17 cellular contexts compared by ENCODE assay signal in genomic region chr2:233450854-233451575, GRCh38.
"Had no signal": no experiment of that assay in that cellular context is flagged by ENCODE, and none has a peak within 500 bp of the region (broad histone marks: within the 10 kb centered on the region; RNA-seq: fewer than 3 reads in every experiment).

No MANE protein-coding gene starts in this region.

- DNase-seq: activated CD4-positive, alpha-beta T cell treated with anti-CD3 and anti-CD28 coated beads for 36 hours; activated CD8-positive, alpha-beta memory T cell treated with anti-CD3 and anti-CD28 coated beads, Interleukin-2, amount 50 U/mL, for 48 hours; activated CD8-positive, alpha-beta T cell treated with anti-CD3 and anti-CD28 coated beads for 36 hours; activated naive CD8-positive, alpha-beta T cell treated with anti-CD3 and anti-CD28 coated beads, Interleukin-2, amount 50 U/mL, for 24 hours; colonic mucosa; effector CD8-positive, alpha-beta T cell; hippocampal formation; naive thymus-derived CD4-positive, alpha-beta T cell; stimulated activated CD4-positive, alpha-beta T cell treated with anti-CD3 and anti-CD28 coated beads, Interleukin-15, amount 100 ng/mL, for 24 hours; stimulated activated CD4-positive, alpha-beta T cell treated with anti-CD3 and anti-CD28 coated beads, Interleukin-4, amount 100 ng/mL, for 24 hours; T-helper 1 cell had no signal

- H3K27me3 ChIP-seq: ascending aorta, colonic mucosa, gastroesophageal sphincter, tibial nerve had no signal

- ATAC-seq: activated CD4-positive, alpha-beta T cell treated with anti-CD3 and anti-CD28 coated beads for 36 hours; activated CD8-positive, alpha-beta T cell treated with anti-CD3 and anti-CD28 coated beads for 36 hours; activated naive CD8-positive, alpha-beta T cell treated with anti-CD3 and anti-CD28 coated beads, Interleukin-2, amount 50 U/mL, for 24 hours; gastroesophageal sphincter; naive thymus-derived CD4-positive, alpha-beta T cell had no signal

- H3K4me3 ChIP-seq: ascending aorta, colonic mucosa, gastroesophageal sphincter, tibial nerve had no signal

- H3K4me1 ChIP-seq: ascending aorta, colonic mucosa, tibial nerve had no signal

- H3K4me3 Mint-ChIP-seq: activated CD4-positive, alpha-beta T cell treated with anti-CD3 and anti-CD28 coated beads for 36 hours; activated CD8-positive, alpha-beta T cell treated with anti-CD3 and anti-CD28 coated beads for 36 hours; activated naive CD8-positive, alpha-beta T cell treated with anti-CD3 and anti-CD28 coated beads, Interleukin-2, amount 50 U/mL, for 24 hours; naive thymus-derived CD4-positive, alpha-beta T cell had no signal

- H3K4me1 Mint-ChIP-seq: activated CD4-positive, alpha-beta T cell treated with anti-CD3 and anti-CD28 coated beads for 36 hours had no signal

- H3K27ac ChIP-seq: ascending aorta, colonic mucosa, gastroesophageal sphincter, tibial nerve, WERI-Rb-1 had no signal

- H3K9me3 ChIP-seq: ascending aorta, colonic mucosa, gastroesophageal sphincter, tibial nerve had no signal

- H3K27me3 Mint-ChIP-seq: activated CD4-positive, alpha-beta T cell treated with anti-CD3 and anti-CD28 coated beads for 36 hours; activated CD8-positive, alpha-beta T cell treated with anti-CD3 and anti-CD28 coated beads for 36 hours; activated naive CD8-positive, alpha-beta T cell treated with anti-CD3 and anti-CD28 coated beads, Interleukin-2, amount 50 U/mL, for 24 hours; naive thymus-derived CD4-positive, alpha-beta T cell; progenitor cell of endocrine pancreas had no signal

- H3K9me3 Mint-ChIP-seq: activated CD8-positive, alpha-beta T cell treated with anti-CD3 and anti-CD28 coated beads for 36 hours; activated naive CD8-positive, alpha-beta T cell treated with anti-CD3 and anti-CD28 coated beads, Interleukin-2, amount 50 U/mL, for 24 hours; activated T-helper 2 cell treated with anti-CD3 and anti-CD28 coated beads, Interferon-gamma antibody, Interleukin-2, Interleukin-4, amounts not matched to agents 10 μg/mL and 5 μg/mL and 100 μg/mL, durations not matched to agents 14 hours and 24 hours and 36 hours had no signal

- H3K27ac Mint-ChIP-seq: activated CD4-positive, alpha-beta T cell treated with anti-CD3 and anti-CD28 coated beads for 36 hours; activated CD8-positive, alpha-beta T cell treated with anti-CD3 and anti-CD28 coated beads for 36 hours; activated naive CD8-positive, alpha-beta T cell treated with anti-CD3 and anti-CD28 coated beads, Interleukin-2, amount 50 U/mL, for 24 hours; activated T-helper 2 cell treated with anti-CD3 and anti-CD28 coated beads, Interferon-gamma antibody, Interleukin-2, Interleukin-4, amounts not matched to agents 10 μg/mL and 5 μg/mL and 100 μg/mL, durations not matched to agents 14 hours and 24 hours and 36 hours; progenitor cell of endocrine pancreas had no signal
